Comparison of ENCODE assay signal across 22 cellular contexts in genomic region chrX:41314204-41314603, GRCh38. TPM values are rescaled to one million over a fixed set of nuclear protein-coding genes. Genes with fewer than 3 reads are reported as not detected.
DNase-seq lines count a peak whose midpoint lies in the region; ATAC-seq, FAIRE-seq and TF ChIP-seq lines count a peak whose summit lies in the region.
"Had no signal": no experiment of that assay in that cellular context is flagged by ENCODE, and none has a peak within 500 bp of the region (broad histone marks: within the 10 kb centered on the region; RNA-seq: fewer than 3 reads in every experiment).

No MANE protein-coding gene starts in this region.

- no peaks in the 10 kb centered on the region for H3F3A ChIP-seq in neural progenitor cell (ENCODE audit: low read depth)

- RAD21 ChIA-PET in GM12878 (lab: Charles Lee; ENCODE audit: unreplicated experiment) = no interaction called here

- DNase-seq in GM12865 (ENCODE audit: low read depth) (peak; percentile 37), GM19239 (ENCODE audit: insufficient read length, low spot score) (no peak), NCI-H2171 (lab: John Stamatoyannopoulos, UW) (peak; percentile 67), GM12878 (ENCODE audit: low read depth, low spot score) (no peak), T-helper 1 cell (no peak), neural progenitor cell (ENCODE audit: low spot score) (no peak)
- DNase-seq: ACHN; CD4-positive, alpha-beta T cell; COR-L47; DND-41; Karpas-422; NCI-H1417; NCI-H1694 treated with DMSO at 0.1 percent for 48 hours; NCI-H2081 treated with DMSO at 0.1 percent for 48 hours; NCI-H524 treated with DMSO at 0.1 percent for 48 hours; OCI-M1 had no signal

- no peak overlapping the region for H3K4me3 Mint-ChIP-seq in neural progenitor cell
- H3K4me3 Mint-ChIP-seq: CD4-positive, alpha-beta T cell; IgD-negative memory B cell; T-helper 1 cell treated with Interleukin-12 subunit alpha and Interleukin-12 subunit beta and Interleukin-4 antibody, amounts not matched to agents 30 μg/mL and 1 μg/mL, for 36 hours had no signal

- TF ChIP-seq EP300 in GM12878 (IDR thresholded peaks at IDR 0.05; ENCODE audit: borderline replicate concordance in 1 of 2, control insufficient read depth in 1 of 2, low read depth in 2 of 2, low read length in 2 of 2) = no peak

- H4K20me1 ChIP-seq in GM12878 (ENCODE audit: control insufficient read depth, insufficient read depth) (no peaks in the 10 kb centered on the region), neural progenitor cell (ENCODE audit: low read depth) (no peaks in the 10 kb centered on the region)
- H4K20me1 ChIP-seq: BLaER1 had no signal

- H3K27ac ChIP-seq in GM12878 (ENCODE audit: control insufficient read depth, insufficient read depth) (no peak overlapping the region), neural progenitor cell (no peak overlapping the region)
- H3K27ac ChIP-seq: BLaER1 had no signal

- H3K27me3 Mint-ChIP-seq in neural progenitor cell (ENCODE audit: insufficient read depth, low read depth) = peaks cover 4% of the 10 kb centered on the region
- H3K27me3 Mint-ChIP-seq: CD4-positive, alpha-beta T cell had no signal

- no peak for TF ChIP-seq CTCF in GM12865 (IDR thresholded peaks at IDR 0.05; ENCODE audit: insufficient read depth, low read depth, low read length, missing control alignments)
- TF ChIP-seq CTCF in GM12878 (IDR thresholded peaks at IDR 0.05 in 2 of 3, conservative IDR thresholded peaks at IDR 0.05 in 1 of 3; ENCODE audit: control insufficient read depth in 2 of 3, extremely low read depth in 1 of 3, insufficient read depth in 1 of 3, low read depth in 3 of 3, low read length in 3 of 3) = no peak
- TF ChIP-seq CTCF in neural progenitor cell (IDR thresholded peaks at IDR 0.05) = no peak

- H3K9me3 Mint-ChIP-seq in neural progenitor cell = peaks cover 7% of the 10 kb centered on the region
- H3K9me3 Mint-ChIP-seq: CD4-positive, alpha-beta T cell; T-helper 1 cell treated with Interleukin-12 subunit alpha and Interleukin-12 subunit beta and Interleukin-4 antibody, amounts not matched to agents 30 μg/mL and 1 μg/mL, for 36 hours had no signal

- SMC1A ChIA-PET in GM12878 (lab: Charles Lee; ENCODE audit: uncharacterized antibody, unreplicated experiment) = no interaction called here

- ATAC-seq in GM12878 = peak; percentile 49; the same call in 2 of the 3 replicates
- ATAC-seq in activated CD4-positive, CD25-positive, alpha-beta regulatory T cell treated with anti-CD3 and anti-CD28 coated beads, Interleukin-2, amount 50 U/mL, for 24 hours = no peak
- ATAC-seq: Right ventricle myocardium inferior had no signal

- no peaks in the 10 kb centered on the region for H3K9me3 ChIP-seq in GM12878 (replicated peaks; ENCODE audit: control insufficient read depth, insufficient read depth, low read length)
- no peaks in the 10 kb centered on the region for H3K9me3 ChIP-seq in neural progenitor cell (ENCODE audit: low read depth)
- H3K9me3 ChIP-seq: BLaER1 had no signal

- no peak overlapping the region for H3K27ac Mint-ChIP-seq in neural progenitor cell
- H3K27ac Mint-ChIP-seq: CD4-positive, alpha-beta T cell; IgD-negative memory B cell; T-helper 1 cell treated with Interleukin-12 subunit alpha and Interleukin-12 subunit beta and Interleukin-4 antibody, amounts not matched to agents 30 μg/mL and 1 μg/mL, for 36 hours had no signal

- H3K36me3 Mint-ChIP-seq in neural progenitor cell = no peaks in the 10 kb centered on the region
- H3K36me3 Mint-ChIP-seq: IgD-negative memory B cell had no signal

- H3K4me2 ChIP-seq in GM12878 (ENCODE audit: control insufficient read depth, insufficient read depth) (no peak overlapping the region), neural progenitor cell (no peak overlapping the region)
- H3K4me2 ChIP-seq: BLaER1 had no signal

- H3K9ac ChIP-seq in GM12878 (ENCODE audit: control insufficient read depth, insufficient read depth, low read length) (no peak overlapping the region), neural progenitor cell (no peak overlapping the region)
- H3K9ac ChIP-seq: BLaER1 had no signal

- FAIRE-seq in GM19239 (lab: Jason Lieb, UNC) = peak; percentile 84
- FAIRE-seq in GM12878 (lab: Jason Lieb, UNC) = no peak
- FAIRE-seq: RCC 7860 had no signal

- in situ Hi-C loops in GM12878 (cut with MboI) = no loop called here

- WGBS in GM12878 (ENCODE audit: insufficient coverage, insufficient replicate concordance, low lambda C conversion rate, missing lambda C conversion rate) = 17% methylated on average over 4 of the region's 4 CpGs

- peaks cover 3% of the 10 kb centered on the region; the same call in 1 of the 2 replicates for H3K4me1 ChIP-seq in GM12878 (ENCODE audit: control insufficient read depth, insufficient read depth, low read length)
- no peaks in the 10 kb centered on the region for H3K4me1 ChIP-seq in neural progenitor cell

- BruUV-seq in GM12878 (replicated peaks; lab: Mats Ljungman, UMichigan) = no TSS peak

- no peak for TF ChIP-seq POLR2A in GM12878 (IDR thresholded peaks at IDR 0.05; ENCODE audit: low read depth, low read length)

- H3K27me3 ChIP-seq in GM12878 (replicated peaks in 1 of 2; ENCODE audit: control insufficient read depth in 2 of 2, insufficient read depth in 2 of 2, low read length in 1 of 2) (no peaks in the 10 kb centered on the region), neural progenitor cell (no peaks in the 10 kb centered on the region)
- H3K27me3 ChIP-seq: BLaER1 had no signal

- H2AFZ ChIP-seq in GM12878 (ENCODE audit: control insufficient read depth, low read depth, low read length) = no peak overlapping the region
- no peak overlapping the region for H2AFZ ChIP-seq in neural progenitor cell (replicated peaks)

- no peak for TF ChIP-seq RAD21 in GM12878 (IDR thresholded peaks at IDR 0.05; ENCODE audit: insufficient read depth, low read depth, low read length)

- H3K4me3 ChIP-seq in GM12865 (ENCODE audit: low read depth, low read length) (no peak overlapping the region), GM12878 (no peak overlapping the region), neural progenitor cell (no peak overlapping the region)
- H3K4me3 ChIP-seq: BLaER1 had no signal

- intact Hi-C loops in GM12878 (cut with micrococcal nuclease; ENCODE audit: unreplicated experiment) = no loop called here

- CTCF ChIA-PET in GM12878 (lab: Yijun Ruan, JAX) = interaction anchor here (0.7 kb wide), 1 partner anchor 175 kb away, joined by 3 read pairs; no protein-coding TSS in a partner anchor

- POLR2A ChIA-PET in GM12878 (lab: Charles Lee) = interaction anchor here (0.7 kb wide), 1 partner anchor 1697 kb away, joined by 3 read pairs; no protein-coding TSS in a partner anchor

- peaks cover 7% of the 10 kb centered on the region for H3K4me1 Mint-ChIP-seq in neural progenitor cell

- H3K79me2 ChIP-seq in GM12878 (ENCODE audit: control insufficient read depth, insufficient read depth, low read length) (no peaks in the 10 kb centered on the region), neural progenitor cell (ENCODE audit: low read depth) (no peaks in the 10 kb centered on the region)

- H3K36me3 ChIP-seq in GM12878 (ENCODE audit: control insufficient read depth in 2 of 2, insufficient read depth in 2 of 2, low read length in 1 of 2) = no peaks in the 10 kb centered on the region
- H3K36me3 ChIP-seq in neural progenitor cell = no peaks in the 10 kb centered on the region
- H3K36me3 ChIP-seq: BLaER1 had no signal

TF ChIP-seq in GM12878, 131 proteins besides CTCF, POLR2A, EP300 and RAD21:
- 0 out of 2 replicates have a peak, but pooled peaks have one; percentile 16 for TF ChIP-seq CREB1 (IDR thresholded peaks at IDR 0.05; ENCODE audit: low read depth)
- no peak for TF ChIP-seq CEBPB (IDR thresholded peaks at IDR 0.05; ENCODE audit: borderline replicate concordance in 1 of 2, low read depth in 2 of 2, low read length in 2 of 2)
TF ChIP-seq in GM12878: peak in this region for 1.

RNA-seq across cellular contexts. Expression of gene DDX3X, which starts 19.8 kb away (rescaled TPM):
- total RNA-seq in GM12878 (2013; cell fraction: nucleolus; rRNA removed) = 411 TPM in 2 replicates
- 175 and 212 TPM in 2 replicates for total RNA-seq in GM12878 (2014; rRNA removed)
- total RNA-seq in GM12878 (2014; rRNA removed; fragmentation: Illumina TruSeq; extraction: Trizol) = 141 and 142 TPM in 2 replicates
- total RNA-seq in GM12878 (2021) = 262 and 283 TPM in 2 replicates
- 120 TPM for polyA plus RNA-seq in GM12878 (2011; ENCODE audit: low read depth)
- 134 and 197 TPM in 2 replicates for polyA plus RNA-seq in GM12878 (2011; rRNA removed)
- polyA plus RNA-seq in GM12878 (2011; cell fraction: cytosol; rRNA removed) = 54.9 and 55.7 TPM in 2 replicates
- polyA plus RNA-seq in GM12878 (2011; cell fraction: nucleus; rRNA removed) = 104 and 181 TPM in 2 replicates
- 133 and 148 TPM in 2 replicates for polyA plus RNA-seq in GM12878 (2012)
- polyA plus RNA-seq in GM12878 (2014; fragmentation: Illumina TruSeq; extraction: Trizol) = 222 and 279 TPM in 2 replicates
- polyA plus RNA-seq in GM12878 (2014; fragmentation: Nextera tagmentation; extraction: Ambion mirVana) = 10 to 100 TPM; 52.0 to 56.7 TPM
- polyA plus RNA-seq in GM12878 (2014; rRNA removed) = 145 and 169 TPM in 2 replicates
- polyA plus RNA-seq in GM12878 (2016; fragmentation: Nextera tagmentation; extraction: Ambion mirVana) = 100 to 1,000 TPM; 203 to 204 TPM
- polyA minus RNA-seq in GM12878 (2011; rRNA and poly(A)+ RNA removed) = 120 and 174 TPM in 2 replicates
- polyA minus RNA-seq in GM12878 (2011; cell fraction: cytosol; rRNA and poly(A)+ RNA removed) = 66.7 and 118 TPM in 2 replicates
- 127 and 235 TPM in 2 replicates for polyA minus RNA-seq in GM12878 (2011; cell fraction: nucleus; rRNA and poly(A)+ RNA removed)
- 216 and 264 TPM in 2 replicates for total RNA-seq in neural progenitor cell (ENCODE audit: low replicate concordance)

Comparison
In these comparisons a context has a peak if more than half of its experiments do, and no peak if none do; other contexts are left out.
1. DNase-seq: peak in GM12865 (single experiment) and NCI-H2171 (single experiment); none in GM19239 (single experiment), GM12878 (single experiment), T-helper 1 cell (0 of 5) and neural progenitor cell (single experiment).